22 cellular contexts compared by ENCODE assay signal in genomic region chr10:131141207-131141606, GRCh38.
"Had no signal": no experiment of that assay in that cellular context is flagged by ENCODE, and none has a peak within 500 bp of the region (broad histone marks: within the 10 kb centered on the region; RNA-seq: fewer than 3 reads in every experiment).

No MANE protein-coding gene starts in this region.

- ATAC-seq: activated CD8-positive, alpha-beta T cell treated with anti-CD3 and anti-CD28 coated beads for 36 hours; activated T-cell treated with anti-CD3 and anti-CD28 coated beads, Interleukin-2, amount 50 U/mL, for 72 hours; Panc1; Right ventricle myocardium inferior; SK-N-SH treated with all-trans-retinoic acid at 6 μM for 48 hours had no signal

- H3K27me3 ChIP-seq: ascending aorta had no signal

- H3K36me3 ChIP-seq: ascending aorta, cardiac muscle cell had no signal

- H3K4me1 ChIP-seq: ascending aorta had no signal

- H3K27ac ChIP-seq: ascending aorta, cardiac muscle cell, KMS-11 had no signal

- H3K4me3 ChIP-seq: ascending aorta, cardiac muscle cell had no signal

- H3K9ac ChIP-seq: KMS-11 had no signal

- DNase-seq: activated CD4-positive, alpha-beta T cell treated with anti-CD3 and anti-CD28 coated beads, Interleukin-2, amount 10 ng/mL, durations not matched to agents 24 days and 14 days; activated CD4-positive, alpha-beta T cell treated with anti-CD3 and anti-CD28 coated beads, Interleukin-2, amount 50 U/mL, for 4 hours; activated CD8-positive, alpha-beta T cell treated with anti-CD3 and anti-CD28 coated beads for 36 hours; activated gamma-delta T cell; activated naive CD4-positive, alpha-beta T cell treated with Interleukin-2 at 50 U/mL for 16 hours; activated naive CD8-positive, alpha-beta T cell treated with anti-CD3 and anti-CD28 coated beads, Interleukin-2, amount 10 ng/mL, durations not matched to agents 7 days and 5 days; activated T-cell treated with anti-CD3 and anti-CD28 coated beads, Interleukin-2, amount 50 U/mL, for 1 hour; activated T-cell treated with anti-CD3 and anti-CD28 coated beads, Interleukin-2, amount 50 U/mL, for 72 hours; amygdala; MM.1S; MV-4-11; SIG-M5; SW 1271; T-helper 1 cell; T-helper 2 cell; T-helper 9 cell had no signal

- H3K9me3 ChIP-seq: ascending aorta had no signal
